In genomic region chr6:33606642-33607041, GRCh38 we compare ENCODE assay signal across 16 cellular contexts. TPM values are rescaled to one million over a fixed set of nuclear protein-coding genes. Genes with fewer than 3 reads are reported as not detected.
DNase-seq lines count a peak whose midpoint lies in the region; ATAC-seq and TF ChIP-seq lines count a peak whose summit lies in the region.
"Had no signal": no experiment of that assay in that cellular context is flagged by ENCODE, and none has a peak within 500 bp of the region (broad histone marks: within the 10 kb centered on the region; RNA-seq: fewer than 3 reads in every experiment).

No MANE protein-coding gene starts in this region.

- TF ChIP-seq CTCF in HEK293 (tag by site-specific recombination; IDR thresholded peaks at IDR 0.05), result no peak
- TF ChIP-seq CTCF in WTC11 (IDR thresholded peaks at IDR 0.05), result no peak
- TF ChIP-seq CTCF in neural crest cell (conservative IDR thresholded peaks at IDR 0.05), result no peak

- no peak for DNase-seq in WTC11 (ENCODE audit: low spot score)
- DNase-seq in neural crest cell (ENCODE audit: low read depth, low spot score), result no peak
- no peak for DNase-seq in effector CD4-positive, alpha-beta T cell
- no peak for DNase-seq in stimulated activated naive CD8-positive, alpha-beta T cell treated with anti-CD3 and anti-CD28 coated beads, Interleukin-15, amount 100 ng/mL, for 72 hours
- no peak for DNase-seq in NCI-H1105 treated with DMSO at 0.1 percent for 48 hours (lab: John Stamatoyannopoulos, UW)
- DNase-seq: AML-193; CD4-positive, alpha-beta T cell; DMS79 treated with DMSO at 0.1 percent for 48 hours; GF-D8; H9; KG1 had no signal

- H3K9me3 Mint-ChIP-seq in WTC11 (peaks cover 8% of the 10 kb centered on the region), neural crest cell (no peaks in the 10 kb centered on the region)
- H3K9me3 Mint-ChIP-seq in stimulated activated naive CD8-positive, alpha-beta T cell treated with anti-CD3 and anti-CD28 coated beads, Interleukin-15, amount 100 ng/mL, for 72 hours, result peaks cover 0 to 6% of the 10 kb centered on the region in 2 donors
- H3K9me3 Mint-ChIP-seq: CD4-positive, alpha-beta T cell had no signal

- H3K27me3 Mint-ChIP-seq in WTC11 (ENCODE audit: low read depth) (no peaks in the 10 kb centered on the region; the same call in 1 of the 2 replicates), neural crest cell (ENCODE audit: low read depth) (peaks cover 2% of the 10 kb centered on the region)
- H3K27me3 Mint-ChIP-seq in stimulated activated naive CD8-positive, alpha-beta T cell treated with anti-CD3 and anti-CD28 coated beads, Interleukin-15, amount 100 ng/mL, for 72 hours, result no peaks in the 10 kb centered on the region
- H3K27me3 Mint-ChIP-seq: CD4-positive, alpha-beta T cell; IgD-negative memory B cell had no signal

- CTCF ChIA-PET in HEK293 (lab: Yijun Ruan, JAX), result interaction anchor here (1.1 kb wide), 2 partner anchors 9 to 38 kb away, joined by 3 to 4 read pairs; no protein-coding TSS in a partner anchor
- CTCF ChIA-PET in WTC11 (lab: Charles Lee), result interaction anchor here (1.0 to 3.4 kb wide), 13 partner anchors 9 to 449 kb away, joined by 3 to 29 read pairs (median 9); partner anchors contain the start of genes BAK1 and ITPR3

- H3K27ac ChIP-seq in HEK293 (ENCODE audit: extremely low read depth, low read depth, low read length), result no peak overlapping the region
- H3K27ac ChIP-seq: C4-2B, HL-60 had no signal

- ATAC-seq in WTC11, result no peak
- no peak for ATAC-seq in stimulated activated naive CD8-positive, alpha-beta T cell treated with anti-CD3 and anti-CD28 coated beads, Interleukin-15, amount 100 ng/mL, for 72 hours

- H3K4me1 Mint-ChIP-seq in WTC11 (peaks cover 45% of the 10 kb centered on the region), neural crest cell (peaks cover 57% of the 10 kb centered on the region)
- no peaks in the 10 kb centered on the region for H3K4me1 Mint-ChIP-seq in stimulated activated naive CD8-positive, alpha-beta T cell treated with anti-CD3 and anti-CD28 coated beads, Interleukin-15, amount 100 ng/mL, for 72 hours

- POLR2A ChIA-PET in HEK293 (lab: Yijun Ruan, JAX), result interaction anchor here (0.7 to 1.3 kb wide), 2 partner anchors 27 to 358 kb away, joined by 3 read pairs; partner anchors contain the start of gene BAK1
- POLR2A ChIA-PET in WTC11 (lab: Charles Lee), result interaction anchor here (1.5 kb wide), 1 partner anchor 14 kb away, joined by 6 read pairs; the partner anchor contains the start of gene ITPR3

- no peaks in the 10 kb centered on the region for H3K4me1 ChIP-seq in HEK293 (ENCODE audit: control insufficient read depth, insufficient read depth, low read length)

- H3K4me3 ChIP-seq in HEK293 (ENCODE audit: low read depth, low read length), result no peak overlapping the region
- H3K4me3 ChIP-seq: GM23338 had no signal

- no peaks in the 10 kb centered on the region for H3K9me3 ChIP-seq in HEK293 (ENCODE audit: control insufficient read depth, insufficient read depth, low read depth, low read length)

- no peak overlapping the region for H3K27ac Mint-ChIP-seq in WTC11
- H3K27ac Mint-ChIP-seq in neural crest cell (ENCODE audit: unreplicated experiment), result no peak overlapping the region
- H3K27ac Mint-ChIP-seq in stimulated activated naive CD8-positive, alpha-beta T cell treated with anti-CD3 and anti-CD28 coated beads, Interleukin-15, amount 100 ng/mL, for 72 hours, result peak overlapping the region in 1 of 2 donors; percentile 72
- H3K27ac Mint-ChIP-seq: CD4-positive, alpha-beta T cell; GM23338; IgD-negative memory B cell had no signal

- H3K36me3 Mint-ChIP-seq in WTC11, result peaks cover 4% of the 10 kb centered on the region; the same call in 1 of the 2 replicates
- no peaks in the 10 kb centered on the region for H3K36me3 Mint-ChIP-seq in neural crest cell (ENCODE audit: low read depth)

- H3K4me3 Mint-ChIP-seq in WTC11, result no peak overlapping the region
- H3K4me3 Mint-ChIP-seq in neural crest cell, result peak overlapping the region; percentile 23
- no peak overlapping the region for H3K4me3 Mint-ChIP-seq in stimulated activated naive CD8-positive, alpha-beta T cell treated with anti-CD3 and anti-CD28 coated beads, Interleukin-15, amount 100 ng/mL, for 72 hours
- H3K4me3 Mint-ChIP-seq: CD4-positive, alpha-beta T cell; GM23338; IgD-negative memory B cell had no signal

- no peaks in the 10 kb centered on the region for H3K36me3 ChIP-seq in HEK293 (ENCODE audit: control insufficient read depth in 2 of 2, insufficient read depth in 1 of 2, low read length in 2 of 2)

TF ChIP-seq in HEK293, 187 proteins besides CTCF, POLR2A, EP300 and RAD21:
- no peak for TF ChIP-seq ZSCAN5A (tag by site-specific recombination; IDR thresholded peaks at IDR 0.05)
- no peak for TF ChIP-seq ZNF394 (tag by site-specific recombination; IDR thresholded peaks at IDR 0.05; ENCODE audit: borderline replicate concordance)
- TF ChIP-seq ZNF211 (tag by site-specific recombination; IDR thresholded peaks at IDR 0.05; ENCODE audit: low read depth), result no peak
- TF ChIP-seq MEIS1 (CRISPR knock-in tag; IDR thresholded peaks at IDR 0.05; ENCODE audit: borderline replicate concordance), result no peak
- no peak for TF ChIP-seq MYNN (tag by site-specific recombination; IDR thresholded peaks at IDR 0.05; ENCODE audit: borderline replicate concordance)
- TF ChIP-seq ZNF664 (tag by site-specific recombination; IDR thresholded peaks at IDR 0.05), result peak; percentile 94
- TF ChIP-seq ZNF473 (tag by site-specific recombination; IDR thresholded peaks at IDR 0.05), result no peak
- TF ChIP-seq ZNF701 (tag by site-specific recombination; IDR thresholded peaks at IDR 0.05), result no peak
- no peak for TF ChIP-seq ZNF660 (tag by site-specific recombination; IDR thresholded peaks at IDR 0.05)

TF ChIP-seq in WTC11, 78 proteins besides CTCF, POLR2A, EP300 and RAD21:
- 0 out of 2 replicates have a peak, but pooled peaks have one; percentile 32 for TF ChIP-seq GTF2I (CRISPR knock-in tag; conservative IDR thresholded peaks at IDR 0.05)
- TF ChIP-seq NFATC4 (CRISPR knock-in tag; IDR thresholded peaks at IDR 0.05), result no peak
- no peak for TF ChIP-seq ZMAT4 (CRISPR knock-in tag; IDR thresholded peaks at IDR 0.05)

RNA-seq across cellular contexts. Expression of gene ITPR3, which starts 14.5 kb away (rescaled TPM):
- total RNA-seq in WTC11 (2021) (42.5 to 47.3 TPM (median 42.9 TPM) in 3 replicates), neural crest cell (16.0 TPM in 2 replicates)

RNA-seq across cellular contexts. Expression of gene BAK1, which starts 26.6 kb away (rescaled TPM):
- total RNA-seq in WTC11 (2021) (40.5 to 40.9 TPM (median 40.5 TPM) in 3 replicates), neural crest cell (29.9 and 32.9 TPM in 2 replicates)
